In the genomic region with DNA sequence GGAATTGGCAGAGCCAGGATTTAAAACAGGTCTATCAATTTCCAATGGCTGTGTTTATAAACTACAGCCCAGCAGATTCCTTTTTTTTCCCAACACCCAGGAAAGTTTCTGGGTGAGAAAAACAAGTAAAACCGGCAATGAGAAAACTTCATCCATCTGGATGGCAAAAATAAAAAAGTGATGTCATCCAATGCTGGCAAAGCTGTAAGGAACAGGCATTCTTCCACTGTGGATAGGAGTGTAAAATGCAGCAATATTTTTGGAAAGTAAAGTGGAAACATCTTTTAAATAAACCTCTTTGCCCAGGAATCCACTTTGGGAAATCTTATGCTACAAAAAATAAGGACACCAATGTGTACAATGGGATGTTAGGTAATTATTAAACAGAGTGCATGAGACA, we compare ENCODE assay signal across 1 cellular context.
TF ChIP-seq lines count a peak whose summit lies in the region.

No MANE protein-coding gene starts in this region.

TF ChIP-seq in HCT116, 20 proteins besides CTCF, POLR2A, EP300 and RAD21 (continued from another document):
- TF ChIP-seq SRF (IDR thresholded peaks at IDR 0.05; ENCODE audit: low read depth): no peak
- no peak for TF ChIP-seq SIN3A (IDR thresholded peaks at IDR 0.05; ENCODE audit: low read depth)
